In genomic region chr16:57568173-57568678, GRCh38 we compare ENCODE assay signal across 26 cellular contexts. TPM values are rescaled to one million over a fixed set of nuclear protein-coding genes. Genes with fewer than 3 reads are reported as not detected.
DNase-seq lines count a peak whose midpoint lies in the region; ATAC-seq, FAIRE-seq and TF ChIP-seq lines count a peak whose summit lies in the region.
"Had no signal": no experiment of that assay in that cellular context is flagged by ENCODE, and none has a peak within 500 bp of the region (broad histone marks: within the 10 kb centered on the region; RNA-seq: fewer than 3 reads in every experiment).

No MANE protein-coding gene starts in this region.

- no TSS peak for BruUV-seq in HepG2 (replicated peaks; lab: Mats Ljungman, UMichigan)

- no peak overlapping the region for H3K9ac ChIP-seq in HepG2 (ENCODE audit: insufficient read depth, low read depth, low read length)
- H3K9ac ChIP-seq: GM23248 had no signal

- no peaks in the 10 kb centered on the region for H3K79me2 ChIP-seq in HepG2 (ENCODE audit: insufficient read depth, low read length)

- WGBS in HepG2 (ENCODE audit: low lambda C conversion rate) = 74% methylated on average over 5 of the region's 5 CpGs
- WGBS in right lobe of liver (ENCODE audit: insufficient coverage, low coverage, low lambda C conversion rate, missing lambda C conversion rate) = 90% methylated on average over 5 of the region's 5 CpGs
- 91 to 93% methylated on average over 5 of the region's 5 CpGs for WGBS in heart right ventricle, 2 donors

- CTCF ChIA-PET in HepG2 (lab: Yijun Ruan, JAX; ENCODE audit: low intra/inter-chr PET ratio, low total read pairs) = no interaction called here

- TF ChIP-seq POLR2A in HepG2 (IDR thresholded peaks at IDR 0.05; ENCODE audit: insufficient read depth in 1 of 2, low read depth in 2 of 2, low read length in 2 of 2) (no peak), right lobe of liver (IDR thresholded peaks at IDR 0.05) (no peak)

- POLR2A ChIA-PET in HepG2 (lab: Yijun Ruan, JAX) = no interaction called here

- peaks cover 0 to 14% of the 10 kb centered on the region in 2 experiments; a peak in 3 of 5 replicates for H3K27me3 ChIP-seq in HepG2 (ENCODE audit: control insufficient read depth in 1 of 2, insufficient read depth in 2 of 2, low read length in 2 of 2)
- no peaks in the 10 kb centered on the region for H3K27me3 ChIP-seq in right lobe of liver
- H3K27me3 ChIP-seq in heart right ventricle = peaks cover 0 to 28% (median 6%) of the 10 kb centered on the region in 7 donors
- H3K27me3 ChIP-seq: Peyer's patch had no signal

- TF ChIP-seq CTCF in HepG2 (CRISPR knock-in tag; IDR thresholded peaks at IDR 0.05) = no peak
- TF ChIP-seq CTCF in right lobe of liver (IDR thresholded peaks at IDR 0.05) = no peak
- TF ChIP-seq CTCF in natural killer cell (IDR thresholded peaks at IDR 0.05) = no peak
- no peak for TF ChIP-seq CTCF in heart right ventricle (IDR thresholded peaks at IDR 0.05)

- H3K4me1 ChIP-seq in HepG2 (ENCODE audit: insufficient read depth, low read length) = peaks cover 8% of the 10 kb centered on the region
- H3K4me1 ChIP-seq in right lobe of liver = no peaks in the 10 kb centered on the region
- H3K4me1 ChIP-seq in heart right ventricle = no peaks in the 10 kb centered on the region
- H3K4me1 ChIP-seq: Peyer's patch, SJCRH30 had no signal

- no peaks in the 10 kb centered on the region for H4K20me1 ChIP-seq in HepG2 (ENCODE audit: insufficient read depth, low read length)

- H3K36me3 ChIP-seq in HepG2 (replicated peaks in 1 of 2; ENCODE audit: control insufficient read depth in 1 of 2, insufficient read depth in 2 of 2, low read length in 2 of 2) = no peaks in the 10 kb centered on the region
- no peaks in the 10 kb centered on the region for H3K36me3 ChIP-seq in right lobe of liver
- H3K36me3 ChIP-seq in heart right ventricle = no peaks in the 10 kb centered on the region
- H3K36me3 ChIP-seq: MG63, Peyer's patch, SJCRH30 had no signal

- ATAC-seq in HepG2 (no peak), right lobe of liver (no peak), natural killer cell (no peak), GM18907 (IDR thresholded peaks at IDR 0.05; ENCODE audit: unreplicated experiment) (no peak), heart right ventricle (no peak)
- ATAC-seq in effector memory CD8-positive, alpha-beta T cell (replicated peaks) = no peak
- ATAC-seq: HCT116 had no signal

- no peak for TF ChIP-seq EP300 in HepG2 (IDR thresholded peaks at IDR 0.05; ENCODE audit: low read depth in 2 of 2, low read length in 2 of 2)
- no peak for TF ChIP-seq EP300 in HepG2 (CRISPR knock-in tag; IDR thresholded peaks at IDR 0.05; ENCODE audit: borderline replicate concordance)

- intact Hi-C loops in HepG2 (cut with micrococcal nuclease; ENCODE audit: unreplicated experiment) = no loop called here
- intact Hi-C loops in right lobe of liver (cut with DNase I) = no loop called here
- intact Hi-C loops in natural killer cell (cut with micrococcal nuclease) = no loop called here
- intact Hi-C loops in heart right ventricle (cut with DNase I) = no loop called here

- H3K9me3 Mint-ChIP-seq in effector memory CD8-positive, alpha-beta T cell = peaks cover 0 to 6% of the 10 kb centered on the region in 2 donors
- H3K9me3 Mint-ChIP-seq in natural killer cell = peaks cover 2 to 6% of the 10 kb centered on the region in 2 donors
- H3K9me3 Mint-ChIP-seq: CD8-positive, alpha-beta memory T cell had no signal

- no peak for TF ChIP-seq RAD21 in HepG2 (CRISPR knock-in tag; IDR thresholded peaks at IDR 0.05)

- in situ Hi-C loops in HepG2 (cut with HindIII; ENCODE audit: extremely low pct_ligation_motif_present, low pct_unique_long_range_greater_than_20kb) = no loop called here

- peaks cover 68% of the 10 kb centered on the region for H3K36me3 Mint-ChIP-seq in effector memory CD8-positive, alpha-beta T cell (ENCODE audit: insufficient read depth)
- H3K36me3 Mint-ChIP-seq in natural killer cell = peaks cover 13% of the 10 kb centered on the region

- H3K4me3 ChIP-seq in HepG2 (replicated peaks in 1 of 3; ENCODE audit: insufficient read depth in 1 of 3, low read depth in 2 of 3, low read length in 3 of 3) (no peak overlapping the region), right lobe of liver (no peak overlapping the region), heart right ventricle (no peak overlapping the region)
- H3K4me3 ChIP-seq: GM23248, MG63, Peyer's patch, SJCRH30 had no signal

- peaks cover 11 to 13% of the 10 kb centered on the region in 2 donors for H3K4me1 Mint-ChIP-seq in effector memory CD8-positive, alpha-beta T cell (ENCODE audit: low read depth in 2 of 2)
- peaks cover 14 to 45% of the 10 kb centered on the region in 2 donors for H3K4me1 Mint-ChIP-seq in natural killer cell
- H3K4me1 Mint-ChIP-seq: CD8-positive, alpha-beta memory T cell had no signal

- H3K4me2 ChIP-seq in HepG2 (ENCODE audit: low read depth, low read length) = no peak overlapping the region

- no peak overlapping the region for H2AFZ ChIP-seq in HepG2 (ENCODE audit: low read length)
- H2AFZ ChIP-seq: GM23248 had no signal

- H3K27ac Mint-ChIP-seq in effector memory CD8-positive, alpha-beta T cell = peak overlapping the region; percentile 33 to 74
- peak overlapping the region; percentile 72 to 83 for H3K27ac Mint-ChIP-seq in natural killer cell

- H3K9me3 ChIP-seq in HepG2 (ENCODE audit: low read length) = no peaks in the 10 kb centered on the region
- no peaks in the 10 kb centered on the region for H3K9me3 ChIP-seq in right lobe of liver
- H3K9me3 ChIP-seq in heart right ventricle = no peaks in the 10 kb centered on the region
- H3K9me3 ChIP-seq: MG63, Peyer's patch, SJCRH30 had no signal

- no peak for DNase-seq in HepG2 (ENCODE audit: low spot score)
- no peak for DNase-seq in right lobe of liver
- no peak for DNase-seq in effector memory CD8-positive, alpha-beta T cell
- DNase-seq in natural killer cell = no peak
- DNase-seq in GOT3 (lab: John Stamatoyannopoulos, UW) = no peak
- DNase-seq in heart right ventricle = no peak
- DNase-seq: AML-193; C1 segment of cervical spinal cord; Calu3; CD8-positive, alpha-beta memory T cell; GM23248; MG63; NCI-H1417; NCI-H1694 treated with DMSO at 0.1 percent for 48 hours; NCI-H2081 treated with DMSO at 0.1 percent for 48 hours; NCI-H2171 treated with DMSO at 0.1 percent for 48 hours; NCI-H524 treated with DMSO at 0.1 percent for 48 hours; SJCRH30 had no signal

- no peak overlapping the region for H3K4me3 Mint-ChIP-seq in effector memory CD8-positive, alpha-beta T cell
- H3K4me3 Mint-ChIP-seq in natural killer cell = no peak overlapping the region
- H3K4me3 Mint-ChIP-seq: CD8-positive, alpha-beta memory T cell had no signal

- no peaks in the 10 kb centered on the region for H3K27me3 Mint-ChIP-seq in effector memory CD8-positive, alpha-beta T cell
- H3K27me3 Mint-ChIP-seq in natural killer cell (ENCODE audit: low read depth in 2 of 2) = no peaks in the 10 kb centered on the region
- H3K27me3 Mint-ChIP-seq: CD8-positive, alpha-beta memory T cell had no signal

- H3K27ac ChIP-seq in HepG2 (ENCODE audit: extremely low read length, insufficient read depth, low read length) = no peak overlapping the region
- H3K27ac ChIP-seq in right lobe of liver = no peak overlapping the region
- H3K27ac ChIP-seq in heart right ventricle = no peak overlapping the region
- H3K27ac ChIP-seq: GM23248, Peyer's patch, SJCRH30 had no signal

- FAIRE-seq in HepG2 (lab: Jason Lieb, UNC) = no peak
- FAIRE-seq: G401.6 had no signal

RNA-seq across cellular contexts. Expression of gene ADGRG5, which starts 25.8 kb away (rescaled TPM):
- total RNA-seq in HepG2 (2016; rRNA removed; fragmentation: Illumina TruSeq; extraction: Trizol) (not detected in 2 replicates), right lobe of liver (under 1 TPM in 4 of 6 experiments, not detected in 2; 0.09 to 0.54 (median 0.18) TPM), natural killer cell (100 to 1,000 TPM in 1 of 3 donors, 10 to 100 TPM in 2; 83.2 to 118 (median 94.5) TPM), heart right ventricle (under 1 TPM in 5 of 10 donors, not detected in 5; 0.12 to 0.69 (median 0.61) TPM)
- total RNA-seq in HepG2 (2016; cell fraction: cytosol; rRNA removed; fragmentation: Illumina TruSeq; extraction: Trizol; ENCODE audit: low read depth) = not detected in 2 replicates
- total RNA-seq in HepG2 (2016; cell fraction: insoluble cytoplasmic fraction; rRNA removed; fragmentation: Illumina TruSeq; extraction: Trizol) = not detected in 2 replicates
- not detected in 2 replicates for total RNA-seq in HepG2 (2016; cell fraction: membrane; rRNA removed; fragmentation: Illumina TruSeq; extraction: Trizol)
- not detected in 2 replicates for total RNA-seq in HepG2 (2016; cell fraction: nucleus; rRNA removed; fragmentation: Illumina TruSeq; extraction: Trizol)
- polyA plus RNA-seq in HepG2 (2011; rRNA removed) (0.01 TPM in 1 of 2 replicates, not detected in the other), heart right ventricle (under 1 TPM in 1 of 2 donors, not detected in 1; 0.03 TPM)
- polyA plus RNA-seq in HepG2 (2011; cell fraction: cytosol; rRNA removed) = 0.03 TPM in 1 of 2 replicates, not detected in the other
- polyA plus RNA-seq in HepG2 (2011; cell fraction: nucleus; rRNA removed) = 0.06 TPM in 1 of 2 replicates, not detected in the other
- 0.27 and 0.35 TPM in 2 replicates for polyA plus RNA-seq in HepG2 (2012)
- not detected in 2 replicates for polyA plus RNA-seq in HepG2 (2016; cell fraction: cytosol; fragmentation: Illumina TruSeq; extraction: Trizol; ENCODE audit: low read depth)
- polyA plus RNA-seq in HepG2 (2016; cell fraction: insoluble cytoplasmic fraction; fragmentation: Illumina TruSeq; extraction: Trizol; ENCODE audit: low read depth) = not detected in 2 replicates
- polyA plus RNA-seq in HepG2 (2016; cell fraction: membrane; fragmentation: Illumina TruSeq; extraction: Trizol; ENCODE audit: low read depth) = not detected in 2 replicates
- polyA plus RNA-seq in HepG2 (2016; cell fraction: nucleus; fragmentation: Illumina TruSeq; extraction: Trizol; ENCODE audit: insufficient read depth, low read depth) = not detected in 2 replicates
- polyA minus RNA-seq in HepG2 (2011; rRNA and poly(A)+ RNA removed; ENCODE audit: low replicate concordance) = 0.12 TPM in 1 of 2 replicates, not detected in the other
- polyA minus RNA-seq in HepG2 (2011; cell fraction: cytosol; rRNA and poly(A)+ RNA removed) = not detected in 2 replicates
- not detected in 2 replicates for polyA minus RNA-seq in HepG2 (2011; cell fraction: nucleus; rRNA and poly(A)+ RNA removed)
- total RNA-seq: A172, Daoy, GM23248, LHCN-M2, SJCRH30 had no signal
- polyA plus RNA-seq: AG04450 had no signal

RNA-seq across cellular contexts. Expression of gene CCDC102A, which starts 31.9 kb away (rescaled TPM):
- 0.91 and 2.1 TPM in 2 replicates for total RNA-seq in HepG2 (2016; rRNA removed; fragmentation: Illumina TruSeq; extraction: Trizol)
- 0.71 TPM in 2 replicates for total RNA-seq in HepG2 (2016; cell fraction: cytosol; rRNA removed; fragmentation: Illumina TruSeq; extraction: Trizol; ENCODE audit: low read depth)
- 1.1 and 2.8 TPM in 2 replicates for total RNA-seq in HepG2 (2016; cell fraction: insoluble cytoplasmic fraction; rRNA removed; fragmentation: Illumina TruSeq; extraction: Trizol)
- total RNA-seq in HepG2 (2016; cell fraction: membrane; rRNA removed; fragmentation: Illumina TruSeq; extraction: Trizol) = 1.1 and 1.3 TPM in 2 replicates
- 0.41 and 1.0 TPM in 2 replicates for total RNA-seq in HepG2 (2016; cell fraction: nucleus; rRNA removed; fragmentation: Illumina TruSeq; extraction: Trizol)
- 2.7 and 2.8 TPM in 2 replicates for polyA plus RNA-seq in HepG2 (2011; rRNA removed)
- polyA plus RNA-seq in HepG2 (2011; cell fraction: cytosol; rRNA removed) = 2.3 and 3.2 TPM in 2 replicates
- 2.6 and 2.8 TPM in 2 replicates for polyA plus RNA-seq in HepG2 (2011; cell fraction: nucleus; rRNA removed)
- polyA plus RNA-seq in HepG2 (2012) = 0.34 and 1.0 TPM in 2 replicates
- 0.34 and 0.49 TPM in 2 replicates for polyA plus RNA-seq in HepG2 (2016; cell fraction: cytosol; fragmentation: Illumina TruSeq; extraction: Trizol; ENCODE audit: low read depth)
- polyA plus RNA-seq in HepG2 (2016; cell fraction: insoluble cytoplasmic fraction; fragmentation: Illumina TruSeq; extraction: Trizol; ENCODE audit: low read depth) = 1.2 TPM in 2 replicates
- 0.51 and 0.64 TPM in 2 replicates for polyA plus RNA-seq in HepG2 (2016; cell fraction: membrane; fragmentation: Illumina TruSeq; extraction: Trizol; ENCODE audit: low read depth)
- 1.7 and 2.5 TPM in 2 replicates for polyA plus RNA-seq in HepG2 (2016; cell fraction: nucleus; fragmentation: Illumina TruSeq; extraction: Trizol; ENCODE audit: insufficient read depth, low read depth)
- 2.1 and 2.5 TPM in 2 replicates for polyA minus RNA-seq in HepG2 (2011; rRNA and poly(A)+ RNA removed; ENCODE audit: low replicate concordance)
- 0.69 and 1.1 TPM in 2 replicates for polyA minus RNA-seq in HepG2 (2011; cell fraction: cytosol; rRNA and poly(A)+ RNA removed)
- 0.87 and 1.0 TPM in 2 replicates for polyA minus RNA-seq in HepG2 (2011; cell fraction: nucleus; rRNA and poly(A)+ RNA removed)
- 1 to 10 TPM in 5 of 6 experiments, under 1 TPM in 1; 0.97 to 1.9 (median 1.2) TPM for total RNA-seq in right lobe of liver
- 10 to 100 TPM; 15.5 to 24.4 (median 17.1) TPM for total RNA-seq in natural killer cell
- total RNA-seq in heart right ventricle = 10 to 100 TPM in 1 of 10 donors, 1 to 10 TPM in 9; 3.1 to 10.2 (median 5.1) TPM
- polyA plus RNA-seq in heart right ventricle = 1 to 10 TPM; 3.7 to 5.9 TPM

Comparison
In these comparisons a context has a peak if more than half of its experiments do, and no peak if none do; other contexts are left out.
1. RNA of gene ADGRG5, which starts 25.8 kb away (total RNA-seq): 83.2 to 118 TPM in natural killer cell; 0.09 to 0.54 TPM in right lobe of liver, 0.12 to 0.69 TPM in heart right ventricle and not detected in HepG2; every median in the first group is over 10 times any median in the second.